Comparison of ENCODE assay signal across 1 cellular context in genomic region chr9:33165263-33166151, GRCh38.
TF ChIP-seq lines count a peak whose summit lies in the region.

No MANE protein-coding gene starts in this region.

TF ChIP-seq in HepG2, 621 proteins besides CTCF, POLR2A, EP300 and RAD21 (continued from another document and continues in another):
- TF ChIP-seq ZBTB49 (CRISPR knock-in tag; IDR thresholded peaks at IDR 0.05; ENCODE audit: borderline replicate concordance) (no peak), ZSCAN22 (CRISPR knock-in tag; IDR thresholded peaks at IDR 0.05) (no peak), ZMYM2 (CRISPR knock-in tag; IDR thresholded peaks at IDR 0.05) (no peak), PRDM15 (CRISPR knock-in tag; IDR thresholded peaks at IDR 0.05) (no peak), ZNF569 (CRISPR knock-in tag; IDR thresholded peaks at IDR 0.05; ENCODE audit: borderline replicate concordance) (no peak), SMYD3 (CRISPR knock-in tag; IDR thresholded peaks at IDR 0.05) (peak; percentile 74; the same call in 1 of the 2 replicates), SOX6 (IDR thresholded peaks at IDR 0.05) (no peak), SOX6 (CRISPR knock-in tag; IDR thresholded peaks at IDR 0.05) (peak; percentile 91), ZSCAN25 (CRISPR knock-in tag; IDR thresholded peaks at IDR 0.05) (no peak), NFE2 (CRISPR knock-in tag; IDR thresholded peaks at IDR 0.05) (no peak), CHD4 (IDR thresholded peaks at IDR 0.05; ENCODE audit: borderline replicate concordance, low read length) (no peak), ZNF235 (CRISPR knock-in tag; IDR thresholded peaks at IDR 0.05; ENCODE audit: borderline replicate concordance) (no peak), ADNP (CRISPR knock-in tag; IDR thresholded peaks at IDR 0.05) (no peak), ETV6 (CRISPR knock-in tag; conservative IDR thresholded peaks at IDR 0.05) (no peak), ZNF281 (CRISPR knock-in tag; IDR thresholded peaks at IDR 0.05; ENCODE audit: borderline replicate concordance) (no peak), HNRNPLL (IDR thresholded peaks at IDR 0.05; ENCODE audit: low read depth, low read length, poor library complexity, severe bottlenecking) (no peak), ZNF496 (CRISPR knock-in tag; IDR thresholded peaks at IDR 0.05; ENCODE audit: insufficient replicate concordance) (no peak), THYN1 (CRISPR knock-in tag; IDR thresholded peaks at IDR 0.05; ENCODE audit: borderline replicate concordance, low read depth) (no peak), CBX1 (IDR thresholded peaks at IDR 0.05; ENCODE audit: low read depth) (no peak), THAP7 (CRISPR knock-in tag; IDR thresholded peaks at IDR 0.05) (no peak), BORCS8-MEF2B (CRISPR knock-in tag; IDR thresholded peaks at IDR 0.05) (peak; percentile 63; the same call in 1 of the 2 replicates), STAT5B (CRISPR knock-in tag; IDR thresholded peaks at IDR 0.05) (no peak), KDM3A (CRISPR knock-in tag; IDR thresholded peaks at IDR 0.05; ENCODE audit: low read depth) (0 out of 2 replicates have a peak, but pooled peaks have one; percentile 57), ZNF546 (CRISPR knock-in tag; conservative IDR thresholded peaks at IDR 0.05) (no peak), SRSF9 (IDR thresholded peaks at IDR 0.05; ENCODE audit: borderline replicate concordance, insufficient read depth, low read depth, low read length, poor library complexity, severe bottlenecking) (no peak), ZBTB34 (CRISPR knock-in tag; IDR thresholded peaks at IDR 0.05) (peak; percentile 99), NFRKB (IDR thresholded peaks at IDR 0.05) (no peak), KDM5A (IDR thresholded peaks at IDR 0.05; ENCODE audit: borderline replicate concordance, low read length) (no peak; the same call in 1 of the 2 replicates), THAP11 (CRISPR knock-in tag; IDR thresholded peaks at IDR 0.05) (peak; percentile 66), AGO1 (IDR thresholded peaks at IDR 0.05; ENCODE audit: low read depth, low read length, poor library complexity, severe bottlenecking) (no peak), MED8 (CRISPR knock-in tag; IDR thresholded peaks at IDR 0.05; ENCODE audit: insufficient replicate concordance) (no peak), ZNF891 (CRISPR knock-in tag; IDR thresholded peaks at IDR 0.05) (no peak), ZNF230 (CRISPR knock-in tag; IDR thresholded peaks at IDR 0.05) (peak; percentile 61; the same call in 1 of the 2 replicates), PAXIP1 (CRISPR knock-in tag; conservative IDR thresholded peaks at IDR 0.05) (peak; percentile 93), HMGXB4 (CRISPR knock-in tag; IDR thresholded peaks at IDR 0.05; ENCODE audit: borderline replicate concordance in 1 of 2, low read depth in 1 of 2) (peak in 1 of 2 experiments; percentile 45; a peak in 2 of 4 replicates), CEBPB (IDR thresholded peaks at IDR 0.05; ENCODE audit: borderline replicate concordance, low read depth, low read length) (peak; percentile 97), DR1 (CRISPR knock-in tag; IDR thresholded peaks at IDR 0.05) (no peak), FOXO4 (CRISPR knock-in tag; conservative IDR thresholded peaks at IDR 0.05) (no peak), ZBTB21 (CRISPR knock-in tag; IDR thresholded peaks at IDR 0.05) (no peak), NR3C1 (CRISPR knock-in tag; IDR thresholded peaks at IDR 0.05) (no peak), KMT2B (CRISPR knock-in tag; IDR thresholded peaks at IDR 0.05) (0 out of 2 replicates have a peak, but pooled peaks have one; percentile 19), SRSF1 (optimal IDR thresholded peaks at IDR 0.05; ENCODE audit: low read depth, low read length) (no peak), ZNF138 (CRISPR knock-in tag; IDR thresholded peaks at IDR 0.05; ENCODE audit: low read depth) (no peak), ZFP1 (CRISPR knock-in tag; IDR thresholded peaks at IDR 0.05) (no peak), ZBTB38 (CRISPR knock-in tag; IDR thresholded peaks at IDR 0.05) (no peak), ZNF121 (CRISPR knock-in tag; IDR thresholded peaks at IDR 0.05) (peak; percentile 45), ZNF543 (CRISPR knock-in tag; IDR thresholded peaks at IDR 0.05) (no peak), BATF2 (CRISPR knock-in tag; IDR thresholded peaks at IDR 0.05) (no peak), DRAP1 (CRISPR knock-in tag; IDR thresholded peaks at IDR 0.05) (peak; percentile 81)
